Comparison of ENCODE assay signal across 1 cellular context in the genomic region with DNA sequence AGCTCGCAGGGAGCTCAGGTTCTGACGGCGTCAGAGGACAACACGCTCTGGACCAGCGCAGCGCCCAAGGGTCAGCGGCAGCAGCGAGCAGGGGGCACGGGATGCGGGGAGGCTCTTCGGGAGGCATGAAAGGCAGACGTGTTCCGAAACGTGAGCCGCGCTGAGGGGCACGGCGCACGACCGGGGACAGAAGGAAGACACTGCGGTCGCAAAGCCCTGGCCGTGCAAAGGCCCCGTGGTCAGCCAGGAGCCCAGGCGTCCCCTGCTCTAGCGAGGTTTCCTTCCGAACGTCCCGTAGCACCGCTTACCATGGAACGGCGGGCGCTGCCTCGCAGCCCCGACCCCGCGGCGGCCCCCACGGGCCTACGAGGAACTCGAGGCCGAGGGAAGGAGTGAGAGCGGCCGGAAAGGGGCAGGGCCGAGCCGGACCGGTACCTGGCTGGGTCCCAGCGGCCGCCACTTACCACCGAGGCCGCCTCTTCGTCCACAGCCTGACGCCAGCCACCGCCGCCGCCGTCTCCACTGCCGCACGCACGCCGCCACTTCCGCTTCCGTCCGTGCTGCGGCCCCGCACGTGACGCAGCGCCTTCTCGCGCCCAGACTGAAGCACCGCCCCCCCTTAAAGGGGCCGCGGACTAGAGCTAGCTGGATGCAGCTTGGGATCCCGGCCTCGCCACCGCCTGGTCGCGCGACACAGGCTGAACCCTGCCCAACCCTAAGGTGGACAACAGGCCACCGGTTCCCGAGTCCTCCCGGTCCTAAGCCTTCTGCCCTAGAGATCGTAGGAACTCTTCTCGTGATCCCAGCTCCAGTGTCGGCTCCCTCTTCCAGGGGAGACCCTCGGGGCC.
TF ChIP-seq lines count a peak whose summit lies in the region.

No MANE protein-coding gene starts in this region.

TF ChIP-seq in HepG2, 621 proteins besides CTCF, POLR2A, EP300 and RAD21 (continued from another document and continues in another):
- TF ChIP-seq, protein P1, sequence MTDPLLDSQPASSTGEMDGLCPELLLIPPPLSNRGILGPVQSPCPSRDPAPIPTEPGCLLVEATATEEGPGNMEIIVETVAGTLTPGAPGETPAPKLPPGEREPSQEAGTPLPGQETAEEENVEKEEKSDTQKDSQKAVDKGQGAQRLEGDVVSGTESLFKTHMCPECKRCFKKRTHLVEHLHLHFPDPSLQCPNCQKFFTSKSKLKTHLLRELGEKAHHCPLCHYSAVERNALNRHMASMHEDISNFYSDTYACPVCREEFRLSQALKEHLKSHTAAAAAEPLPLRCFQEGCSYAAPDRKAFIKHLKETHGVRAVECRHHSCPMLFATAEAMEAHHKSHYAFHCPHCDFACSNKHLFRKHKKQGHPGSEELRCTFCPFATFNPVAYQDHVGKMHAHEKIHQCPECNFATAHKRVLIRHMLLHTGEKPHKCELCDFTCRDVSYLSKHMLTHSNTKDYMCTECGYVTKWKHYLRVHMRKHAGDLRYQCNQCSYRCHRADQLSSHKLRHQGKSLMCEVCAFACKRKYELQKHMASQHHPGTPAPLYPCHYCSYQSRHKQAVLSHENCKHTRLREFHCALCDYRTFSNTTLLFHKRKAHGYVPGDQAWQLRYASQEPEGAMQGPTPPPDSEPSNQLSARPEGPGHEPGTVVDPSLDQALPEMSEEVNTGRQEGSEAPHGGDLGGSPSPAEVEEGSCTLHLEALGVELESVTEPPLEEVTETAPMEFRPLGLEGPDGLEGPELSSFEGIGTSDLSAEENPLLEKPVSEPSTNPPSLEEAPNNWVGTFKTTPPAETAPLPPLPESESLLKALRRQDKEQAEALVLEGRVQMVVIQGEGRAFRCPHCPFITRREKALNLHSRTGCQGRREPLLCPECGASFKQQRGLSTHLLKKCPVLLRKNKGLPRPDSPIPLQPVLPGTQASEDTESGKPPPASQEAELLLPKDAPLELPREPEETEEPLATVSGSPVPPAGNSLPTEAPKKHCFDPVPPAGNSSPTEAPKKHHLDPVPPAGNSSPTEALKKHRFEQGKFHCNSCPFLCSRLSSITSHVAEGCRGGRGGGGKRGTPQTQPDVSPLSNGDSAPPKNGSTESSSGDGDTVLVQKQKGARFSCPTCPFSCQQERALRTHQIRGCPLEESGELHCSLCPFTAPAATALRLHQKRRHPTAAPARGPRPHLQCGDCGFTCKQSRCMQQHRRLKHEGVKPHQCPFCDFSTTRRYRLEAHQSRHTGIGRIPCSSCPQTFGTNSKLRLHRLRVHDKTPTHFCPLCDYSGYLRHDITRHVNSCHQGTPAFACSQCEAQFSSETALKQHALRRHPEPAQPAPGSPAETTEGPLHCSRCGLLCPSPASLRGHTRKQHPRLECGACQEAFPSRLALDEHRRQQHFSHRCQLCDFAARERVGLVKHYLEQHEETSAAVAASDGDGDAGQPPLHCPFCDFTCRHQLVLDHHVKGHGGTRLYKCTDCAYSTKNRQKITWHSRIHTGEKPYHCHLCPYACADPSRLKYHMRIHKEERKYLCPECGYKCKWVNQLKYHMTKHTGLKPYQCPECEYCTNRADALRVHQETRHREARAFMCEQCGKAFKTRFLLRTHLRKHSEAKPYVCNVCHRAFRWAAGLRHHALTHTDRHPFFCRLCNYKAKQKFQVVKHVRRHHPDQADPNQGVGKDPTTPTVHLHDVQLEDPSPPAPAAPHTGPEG (CRISPR knock-in tag; IDR thresholded peaks at IDR 0.05): peak; percentile 81
- TF ChIP-seq HNRNPUL1 (IDR thresholded peaks at IDR 0.05; ENCODE audit: low read depth, low read length) (no peak; the same call in 1 of the 2 replicates), MYC (CRISPR knock-in tag; IDR thresholded peaks at IDR 0.05; ENCODE audit: borderline replicate concordance) (peak; percentile 91; the same call in 1 of the 2 replicates), SKI (IDR thresholded peaks at IDR 0.05; ENCODE audit: partially characterized antibody) (peak; percentile 42), SIX1 (CRISPR knock-in tag; IDR thresholded peaks at IDR 0.05; ENCODE audit: borderline replicate concordance) (no peak), ZFP36L1 (CRISPR knock-in tag; IDR thresholded peaks at IDR 0.05) (peak; percentile 89; the same call in 1 of the 2 replicates), ZNF367 (CRISPR knock-in tag; IDR thresholded peaks at IDR 0.05; ENCODE audit: borderline replicate concordance) (no peak), HHEX (CRISPR knock-in tag; IDR thresholded peaks at IDR 0.05) (no peak), GATAD1 (CRISPR knock-in tag; IDR thresholded peaks at IDR 0.05) (peak; percentile 90), CENPX (CRISPR knock-in tag; IDR thresholded peaks at IDR 0.05) (no peak), JUNB (CRISPR knock-in tag; IDR thresholded peaks at IDR 0.05; ENCODE audit: borderline replicate concordance) (no peak), ZNF558 (CRISPR knock-in tag; IDR thresholded peaks at IDR 0.05; ENCODE audit: borderline replicate concordance) (no peak), XRCC5 (optimal IDR thresholded peaks at IDR 0.05; ENCODE audit: low read length) (peak; percentile 39), TAF15 (IDR thresholded peaks at IDR 0.05; ENCODE audit: low read depth, low read length, poor library complexity, severe bottlenecking) (no peak), ZNF33A (CRISPR knock-in tag; IDR thresholded peaks at IDR 0.05; ENCODE audit: borderline replicate concordance) (no peak), YEATS2 (CRISPR knock-in tag; IDR thresholded peaks at IDR 0.05; ENCODE audit: borderline replicate concordance) (peak; percentile 92), ZMYM2 (CRISPR knock-in tag; IDR thresholded peaks at IDR 0.05) (0 out of 2 replicates have a peak, but pooled peaks have one; percentile 49), TCF7 (IDR thresholded peaks at IDR 0.05; ENCODE audit: low read depth) (no peak), RFXAP (CRISPR knock-in tag; IDR thresholded peaks at IDR 0.05; ENCODE audit: borderline replicate concordance) (peak; percentile 78; the same call in 1 of the 2 replicates), ZNF292 (CRISPR knock-in tag; IDR thresholded peaks at IDR 0.05; ENCODE audit: borderline replicate concordance, low read depth) (no peak), RXRA (CRISPR knock-in tag; IDR thresholded peaks at IDR 0.05) (peak; percentile 75), ARID2 (CRISPR knock-in tag; IDR thresholded peaks at IDR 0.05; ENCODE audit: borderline replicate concordance) (no peak), PHB2 (IDR thresholded peaks at IDR 0.05; ENCODE audit: partially characterized antibody) (no peak), ZNF383 (CRISPR knock-in tag; IDR thresholded peaks at IDR 0.05; ENCODE audit: borderline replicate concordance) (no peak), CEBPG (CRISPR knock-in tag; IDR thresholded peaks at IDR 0.05) (no peak), TEAD3 (CRISPR knock-in tag; optimal IDR thresholded peaks at IDR 0.05; ENCODE audit: borderline replicate concordance) (peak; percentile 74), ZZZ3 (CRISPR knock-in tag; IDR thresholded peaks at IDR 0.05; ENCODE audit: borderline replicate concordance) (peak; percentile 82), STAT5B (CRISPR knock-in tag; IDR thresholded peaks at IDR 0.05) (no peak), MTA1 (CRISPR knock-in tag; IDR thresholded peaks at IDR 0.05; ENCODE audit: borderline replicate concordance) (peak; percentile 69; the same call in 1 of the 2 replicates), NR2F6 (IDR thresholded peaks at IDR 0.05) (no peak), NR2F6 (CRISPR knock-in tag; IDR thresholded peaks at IDR 0.05) (peak; percentile 59), EHMT2 (IDR thresholded peaks at IDR 0.05; ENCODE audit: borderline replicate concordance, low read depth, low read length) (no peak), SSRP1 (CRISPR knock-in tag; IDR thresholded peaks at IDR 0.05) (no peak), NFYB (CRISPR knock-in tag; IDR thresholded peaks at IDR 0.05) (no peak)
- TF ChIP-seq, protein P2, sequence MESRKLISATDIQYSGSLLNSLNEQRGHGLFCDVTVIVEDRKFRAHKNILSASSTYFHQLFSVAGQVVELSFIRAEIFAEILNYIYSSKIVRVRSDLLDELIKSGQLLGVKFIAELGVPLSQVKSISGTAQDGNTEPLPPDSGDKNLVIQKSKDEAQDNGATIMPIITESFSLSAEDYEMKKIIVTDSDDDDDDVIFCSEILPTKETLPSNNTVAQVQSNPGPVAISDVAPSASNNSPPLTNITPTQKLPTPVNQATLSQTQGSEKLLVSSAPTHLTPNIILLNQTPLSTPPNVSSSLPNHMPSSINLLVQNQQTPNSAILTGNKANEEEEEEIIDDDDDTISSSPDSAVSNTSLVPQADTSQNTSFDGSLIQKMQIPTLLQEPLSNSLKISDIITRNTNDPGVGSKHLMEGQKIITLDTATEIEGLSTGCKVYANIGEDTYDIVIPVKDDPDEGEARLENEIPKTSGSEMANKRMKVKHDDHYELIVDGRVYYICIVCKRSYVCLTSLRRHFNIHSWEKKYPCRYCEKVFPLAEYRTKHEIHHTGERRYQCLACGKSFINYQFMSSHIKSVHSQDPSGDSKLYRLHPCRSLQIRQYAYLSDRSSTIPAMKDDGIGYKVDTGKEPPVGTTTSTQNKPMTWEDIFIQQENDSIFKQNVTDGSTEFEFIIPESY (CRISPR knock-in tag; IDR thresholded peaks at IDR 0.05): peak; percentile 35; the same call in 1 of the 2 replicates
- TF ChIP-seq, protein P3, sequence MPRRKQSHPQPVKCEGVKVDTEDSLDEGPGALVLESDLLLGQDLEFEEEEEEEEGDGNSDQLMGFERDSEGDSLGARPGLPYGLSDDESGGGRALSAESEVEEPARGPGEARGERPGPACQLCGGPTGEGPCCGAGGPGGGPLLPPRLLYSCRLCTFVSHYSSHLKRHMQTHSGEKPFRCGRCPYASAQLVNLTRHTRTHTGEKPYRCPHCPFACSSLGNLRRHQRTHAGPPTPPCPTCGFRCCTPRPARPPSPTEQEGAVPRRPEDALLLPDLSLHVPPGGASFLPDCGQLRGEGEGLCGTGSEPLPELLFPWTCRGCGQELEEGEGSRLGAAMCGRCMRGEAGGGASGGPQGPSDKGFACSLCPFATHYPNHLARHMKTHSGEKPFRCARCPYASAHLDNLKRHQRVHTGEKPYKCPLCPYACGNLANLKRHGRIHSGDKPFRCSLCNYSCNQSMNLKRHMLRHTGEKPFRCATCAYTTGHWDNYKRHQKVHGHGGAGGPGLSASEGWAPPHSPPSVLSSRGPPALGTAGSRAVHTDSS (CRISPR knock-in tag; conservative IDR thresholded peaks at IDR 0.05): no peak
- TF ChIP-seq, protein P4, sequence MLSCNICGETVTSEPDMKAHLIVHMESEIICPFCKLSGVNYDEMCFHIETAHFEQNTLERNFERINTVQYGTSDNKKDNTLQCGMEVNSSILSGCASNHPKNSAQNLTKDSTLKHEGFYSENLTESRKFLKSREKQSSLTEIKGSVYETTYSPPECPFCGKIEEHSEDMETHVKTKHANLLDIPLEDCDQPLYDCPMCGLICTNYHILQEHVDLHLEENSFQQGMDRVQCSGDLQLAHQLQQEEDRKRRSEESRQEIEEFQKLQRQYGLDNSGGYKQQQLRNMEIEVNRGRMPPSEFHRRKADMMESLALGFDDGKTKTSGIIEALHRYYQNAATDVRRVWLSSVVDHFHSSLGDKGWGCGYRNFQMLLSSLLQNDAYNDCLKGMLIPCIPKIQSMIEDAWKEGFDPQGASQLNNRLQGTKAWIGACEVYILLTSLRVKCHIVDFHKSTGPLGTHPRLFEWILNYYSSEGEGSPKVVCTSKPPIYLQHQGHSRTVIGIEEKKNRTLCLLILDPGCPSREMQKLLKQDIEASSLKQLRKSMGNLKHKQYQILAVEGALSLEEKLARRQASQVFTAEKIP (CRISPR knock-in tag; IDR thresholded peaks at IDR 0.05; ENCODE audit: borderline replicate concordance): no peak
- TF ChIP-seq, protein P5, sequence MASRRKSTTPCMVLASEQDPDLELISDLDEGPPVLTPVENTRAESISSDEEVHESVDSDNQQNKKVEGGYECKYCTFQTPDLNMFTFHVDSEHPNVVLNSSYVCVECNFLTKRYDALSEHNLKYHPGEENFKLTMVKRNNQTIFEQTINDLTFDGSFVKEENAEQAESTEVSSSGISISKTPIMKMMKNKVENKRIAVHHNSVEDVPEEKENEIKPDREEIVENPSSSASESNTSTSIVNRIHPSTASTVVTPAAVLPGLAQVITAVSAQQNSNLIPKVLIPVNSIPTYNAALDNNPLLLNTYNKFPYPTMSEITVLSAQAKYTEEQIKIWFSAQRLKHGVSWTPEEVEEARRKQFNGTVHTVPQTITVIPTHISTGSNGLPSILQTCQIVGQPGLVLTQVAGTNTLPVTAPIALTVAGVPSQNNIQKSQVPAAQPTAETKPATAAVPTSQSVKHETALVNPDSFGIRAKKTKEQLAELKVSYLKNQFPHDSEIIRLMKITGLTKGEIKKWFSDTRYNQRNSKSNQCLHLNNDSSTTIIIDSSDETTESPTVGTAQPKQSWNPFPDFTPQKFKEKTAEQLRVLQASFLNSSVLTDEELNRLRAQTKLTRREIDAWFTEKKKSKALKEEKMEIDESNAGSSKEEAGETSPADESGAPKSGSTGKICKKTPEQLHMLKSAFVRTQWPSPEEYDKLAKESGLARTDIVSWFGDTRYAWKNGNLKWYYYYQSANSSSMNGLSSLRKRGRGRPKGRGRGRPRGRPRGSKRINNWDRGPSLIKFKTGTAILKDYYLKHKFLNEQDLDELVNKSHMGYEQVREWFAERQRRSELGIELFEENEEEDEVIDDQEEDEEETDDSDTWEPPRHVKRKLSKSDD (CRISPR knock-in tag; IDR thresholded peaks at IDR 0.05; ENCODE audit: low read depth): peak; percentile 87
- TF ChIP-seq, protein P6, sequence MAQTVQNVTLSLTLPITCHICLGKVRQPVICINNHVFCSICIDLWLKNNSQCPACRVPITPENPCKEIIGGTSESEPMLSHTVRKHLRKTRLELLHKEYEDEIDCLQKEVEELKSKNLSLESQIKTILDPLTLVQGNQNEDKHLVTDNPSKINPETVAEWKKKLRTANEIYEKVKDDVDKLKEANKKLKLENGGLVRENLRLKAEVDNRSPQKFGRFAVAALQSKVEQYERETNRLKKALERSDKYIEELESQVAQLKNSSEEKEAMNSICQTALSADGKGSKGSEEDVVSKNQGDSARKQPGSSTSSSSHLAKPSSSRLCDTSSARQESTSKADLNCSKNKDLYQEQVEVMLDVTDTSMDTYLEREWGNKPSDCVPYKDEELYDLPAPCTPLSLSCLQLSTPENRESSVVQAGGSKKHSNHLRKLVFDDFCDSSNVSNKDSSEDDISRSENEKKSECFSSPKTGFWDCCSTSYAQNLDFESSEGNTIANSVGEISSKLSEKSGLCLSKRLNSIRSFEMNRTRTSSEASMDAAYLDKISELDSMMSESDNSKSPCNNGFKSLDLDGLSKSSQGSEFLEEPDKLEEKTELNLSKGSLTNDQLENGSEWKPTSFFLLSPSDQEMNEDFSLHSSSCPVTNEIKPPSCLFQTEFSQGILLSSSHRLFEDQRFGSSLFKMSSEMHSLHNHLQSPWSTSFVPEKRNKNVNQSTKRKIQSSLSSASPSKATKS (CRISPR knock-in tag; IDR thresholded peaks at IDR 0.05): no peak
- TF ChIP-seq, protein P7, sequence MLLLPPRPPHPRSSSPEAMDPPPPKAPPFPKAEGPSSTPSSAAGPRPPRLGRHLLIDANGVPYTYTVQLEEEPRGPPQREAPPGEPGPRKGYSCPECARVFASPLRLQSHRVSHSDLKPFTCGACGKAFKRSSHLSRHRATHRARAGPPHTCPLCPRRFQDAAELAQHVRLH (CRISPR knock-in tag; IDR thresholded peaks at IDR 0.05; ENCODE audit: borderline replicate concordance, low read depth): peak; percentile 95
